ENCODE assay signal across 10 cellular contexts in the genomic region with DNA sequence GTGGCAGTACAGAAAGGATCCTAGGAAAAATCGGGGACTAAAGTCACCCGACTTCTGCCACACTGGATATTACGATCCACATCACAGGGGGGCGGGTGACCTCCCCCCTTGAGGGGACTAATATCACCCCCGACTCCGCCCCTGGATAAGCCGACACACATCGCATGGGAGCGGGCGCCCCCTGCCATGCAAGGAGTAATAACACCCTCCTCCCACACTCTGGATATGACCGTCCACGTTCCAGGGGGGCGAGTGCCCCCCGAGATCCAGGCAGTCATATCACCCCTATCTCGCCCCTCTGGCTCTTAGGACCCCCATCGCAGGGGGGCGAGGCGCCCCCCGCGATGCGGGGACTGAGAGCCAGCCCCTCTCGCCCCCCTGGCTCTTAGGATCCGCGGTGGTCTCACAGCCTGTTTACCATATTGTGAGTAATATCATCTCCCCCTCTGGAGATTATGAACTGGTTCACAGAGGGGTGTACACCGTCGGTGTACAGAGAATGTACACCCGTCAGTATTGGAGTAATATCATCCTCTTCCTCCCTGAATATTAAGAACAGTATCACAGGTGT.
DNase-seq lines count a peak whose midpoint lies in the region; ATAC-seq, FAIRE-seq and TF ChIP-seq lines count a peak whose summit lies in the region.
"Had no signal": no experiment of that assay in that cellular context is flagged by ENCODE, and none has a peak within 500 bp of the region (broad histone marks: within the 10 kb centered on the region; RNA-seq: fewer than 3 reads in every experiment).

No MANE protein-coding gene starts in this region.

- peak; percentile 24 for DNase-seq in MCF 10A (ENCODE audit: unreplicated experiment)
- DNase-seq in breast epithelium (ENCODE audit: low spot score in 2 of 2): no peak
- peak; percentile 19 for DNase-seq in activated T-cell treated with anti-CD3 and anti-CD28 coated beads for 4 hours
- peak in 1 of 2 donors; percentile 63 for DNase-seq in left colon
- DNase-seq in type B pancreatic cell (ENCODE audit: extremely low spot score, unreplicated experiment): no peak
- no peak for DNase-seq in frontal cortex (ENCODE audit: low spot score in 2 of 2)
- DNase-seq in NCI-H2227 treated with DMSO at 0.1 percent for 48 hours (lab: John Stamatoyannopoulos, UW): no peak
- no peak for DNase-seq in pons (ENCODE audit: low spot score)
- DNase-seq: retina had no signal

- intact Hi-C loops in MCF 10A (cut with micrococcal nuclease): loop anchor here (10.0 kb wide), 1 partner anchor 75 kb away; no protein-coding TSS in a partner anchor
- intact Hi-C loops in breast epithelium (cut with DNase I; ENCODE audit: low total_unique reads): no loop called here
- intact Hi-C loops in left colon (cut with DNase I, micrococcal nuclease): no loop called here

- H3K36me3 Mint-ChIP-seq in MCF 10A (ENCODE audit: insufficient read depth, unreplicated experiment) (no peaks in the 10 kb centered on the region), type B pancreatic cell (peaks cover 6% of the 10 kb centered on the region)

- ATAC-seq in left colon: peak; percentile 88

- no peaks in the 10 kb centered on the region for H3K36me3 ChIP-seq in breast epithelium
- H3K36me3 ChIP-seq: BLaER1 treated with 17β-estradiol and CSF1 and Interleukin-3, amounts not matched to agents 10 nM and 100 nM had no signal

- CTCF ChIA-PET in MCF 10A (lab: Yijun Ruan, JAX): interaction anchor here (0.7 kb wide), 1 partner anchor 82 kb away, joined by 3 read pairs; no protein-coding TSS in a partner anchor

- no peak for TF ChIP-seq POLR2A in breast epithelium (IDR thresholded peaks at IDR 0.05)

- H3K27ac Mint-ChIP-seq in MCF 10A (ENCODE audit: low read depth, unreplicated experiment) (no peak overlapping the region), type B pancreatic cell (no peak overlapping the region)

- H3K4me3 Mint-ChIP-seq in MCF 10A (ENCODE audit: unreplicated experiment) (no peak overlapping the region), type B pancreatic cell (no peak overlapping the region)

- no peak overlapping the region for H3K4me3 ChIP-seq in breast epithelium
- H3K4me3 ChIP-seq: BLaER1 treated with 17β-estradiol and CSF1 and Interleukin-3, amounts not matched to agents 10 nM and 100 nM had no signal

- peaks cover 0 to 19% of the 10 kb centered on the region in 2 donors for H3K27me3 ChIP-seq in breast epithelium
- H3K27me3 ChIP-seq: BLaER1 treated with 17β-estradiol and CSF1 and Interleukin-3, amounts not matched to agents 10 nM and 100 nM had no signal

- POLR2A ChIA-PET in MCF 10A (lab: Yijun Ruan, JAX): no interaction called here

- no peaks in the 10 kb centered on the region for H3K4me1 ChIP-seq in breast epithelium
- H3K4me1 ChIP-seq: BLaER1 treated with 17β-estradiol and CSF1 and Interleukin-3, amounts not matched to agents 10 nM and 100 nM had no signal

- FAIRE-seq in frontal cortex (lab: Jason Lieb, UNC): no peak

- H3K27ac ChIP-seq in breast epithelium: no peak overlapping the region
- H3K27ac ChIP-seq: BLaER1 treated with 17β-estradiol and CSF1 and Interleukin-3, amounts not matched to agents 10 nM and 100 nM had no signal

- H3K9me3 Mint-ChIP-seq in MCF 10A (ENCODE audit: unreplicated experiment): no peaks in the 10 kb centered on the region
- H3K9me3 Mint-ChIP-seq in type B pancreatic cell: peaks cover under 1% of the 10 kb centered on the region

- H3K9me3 ChIP-seq in breast epithelium: no peaks in the 10 kb centered on the region

- H3K27me3 Mint-ChIP-seq in MCF 10A (ENCODE audit: insufficient read depth, unreplicated experiment): peaks cover 24% of the 10 kb centered on the region
- H3K27me3 Mint-ChIP-seq in type B pancreatic cell: peaks cover 9% of the 10 kb centered on the region

- no TSS peak for BruUV-seq in MCF 10A (replicated peaks; lab: Mats Ljungman, UMichigan)

- peak; percentile 38 for TF ChIP-seq CTCF in MCF 10A (IDR thresholded peaks at IDR 0.05; ENCODE audit: unreplicated experiment)
- TF ChIP-seq CTCF in breast epithelium (IDR thresholded peaks at IDR 0.05): peak in 1 of 3 donors; percentile 14
- peak; percentile 61 for TF ChIP-seq CTCF in type B pancreatic cell (conservative IDR thresholded peaks at IDR 0.05)

- H3K4me1 Mint-ChIP-seq in MCF 10A (ENCODE audit: insufficient read depth, unreplicated experiment) (no peaks in the 10 kb centered on the region), type B pancreatic cell (ENCODE audit: unreplicated experiment) (no peaks in the 10 kb centered on the region)

Comparison
In these comparisons a context has a peak if more than half of its experiments do, and no peak if none do; other contexts are left out.
1. DNase-seq: peak in MCF 10A (single experiment) and activated T-cell treated with anti-CD3 and anti-CD28 coated beads for 4 hours (single experiment); none in breast epithelium (0 of 2), type B pancreatic cell (single experiment), frontal cortex (0 of 2), NCI-H2227 treated with DMSO at 0.1 percent for 48 hours (single experiment) and pons (single experiment).